8 cellular contexts compared by ENCODE assay signal in the genomic region with DNA sequence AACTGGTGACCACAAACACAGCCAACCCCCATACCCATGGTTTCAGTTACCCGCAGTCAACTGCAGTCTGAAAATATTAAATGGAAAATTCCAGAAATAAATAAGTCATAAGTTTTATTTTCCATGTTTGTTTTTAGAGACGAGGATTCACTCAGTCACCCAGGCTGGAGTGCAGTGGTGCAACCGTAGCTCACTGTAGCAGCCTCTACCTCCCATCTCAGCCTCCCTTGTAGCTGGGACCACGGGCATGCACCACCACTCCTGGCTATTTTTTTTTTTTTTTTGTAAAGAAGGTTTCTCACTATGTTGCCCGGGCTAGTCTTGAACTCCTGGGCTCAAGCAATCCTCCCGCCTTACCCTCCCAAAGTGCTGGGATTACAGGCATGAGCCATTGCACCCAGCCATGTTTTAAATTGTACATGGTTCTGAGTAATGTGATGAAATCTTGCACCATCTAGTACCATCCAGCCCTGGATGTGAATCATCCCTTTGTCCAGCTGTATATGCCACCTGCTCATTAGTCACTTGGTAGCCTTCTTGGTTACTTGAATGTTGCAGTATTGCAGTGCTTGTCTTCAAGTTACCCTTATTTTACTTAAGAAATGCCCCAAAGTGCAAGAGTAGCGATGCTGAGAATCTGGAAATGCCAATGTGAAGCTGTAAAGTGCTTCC. TPM values are rescaled to one million over a fixed set of nuclear protein-coding genes. Genes with fewer than 3 reads are reported as not detected.
DNase-seq lines count a peak whose midpoint lies in the region; ATAC-seq, FAIRE-seq and TF ChIP-seq lines count a peak whose summit lies in the region.
"Had no signal": no experiment of that assay in that cellular context is flagged by ENCODE, and none has a peak within 500 bp of the region (broad histone marks: within the 10 kb centered on the region; RNA-seq: fewer than 3 reads in every experiment).

No MANE protein-coding gene starts in this region.

- H3K4me1 Mint-ChIP-seq in natural killer cell treated with Interleukin-12 subunit alpha and Interleukin-12 subunit beta and Interleukin-15 and Interleukin-18, amount 100 ng/mL, for 72 hours (ENCODE audit: low read depth in 2 of 2) = peaks cover 37 to 41% of the 10 kb centered on the region in 2 donors

- H3K27ac Mint-ChIP-seq in natural killer cell treated with Interleukin-12 subunit alpha and Interleukin-12 subunit beta and Interleukin-15 and Interleukin-18, amount 100 ng/mL, for 72 hours = peak overlapping the region; percentile 31 to 80

- peaks cover 21% of the 10 kb centered on the region for H3K36me3 Mint-ChIP-seq in natural killer cell treated with Interleukin-12 subunit alpha and Interleukin-12 subunit beta and Interleukin-15 and Interleukin-18, amount 100 ng/mL, for 72 hours

- no peak overlapping the region for H3K4me3 ChIP-seq in bronchial epithelial cell (ENCODE audit: low read depth, low read length)

- peak overlapping the region; percentile 16 for H3K4me3 Mint-ChIP-seq in natural killer cell treated with Interleukin-12 subunit alpha and Interleukin-12 subunit beta and Interleukin-15 and Interleukin-18, amount 100 ng/mL, for 72 hours

- H3K9me3 Mint-ChIP-seq in natural killer cell treated with Interleukin-12 subunit alpha and Interleukin-12 subunit beta and Interleukin-15 and Interleukin-18, amount 100 ng/mL, for 72 hours = no peaks in the 10 kb centered on the region

- no peaks in the 10 kb centered on the region for H3K27me3 Mint-ChIP-seq in natural killer cell treated with Interleukin-12 subunit alpha and Interleukin-12 subunit beta and Interleukin-15 and Interleukin-18, amount 100 ng/mL, for 72 hours

- peak; percentile 76 for FAIRE-seq in bronchial epithelial cell (lab: Jason Lieb, UNC)

- H3K36me3 ChIP-seq in bronchial epithelial cell (ENCODE audit: control insufficient read depth, insufficient read depth, low read length) = peaks cover 4% of the 10 kb centered on the region

- DNase-seq in Daoy (ENCODE audit: low read depth) (peak; percentile 48), M059J (ENCODE audit: low read depth) (peak; percentile 76), bronchial epithelial cell (ENCODE audit: low read depth) (peak; percentile 96), mesenteric fat pad (ENCODE audit: low spot score) (no peak), DMS114 treated with DMSO at 0.1 percent for 48 hours (lab: John Stamatoyannopoulos, UW; ENCODE audit: unreplicated experiment) (no peak)
- DNase-seq in natural killer cell treated with Interleukin-12 subunit alpha and Interleukin-12 subunit beta and Interleukin-15 and Interleukin-18, amount 100 ng/mL, for 72 hours (ENCODE audit: low spot score) = no peak
- DNase-seq: NCI-H526 had no signal

- no peak for TF ChIP-seq CTCF in bronchial epithelial cell (IDR thresholded peaks at IDR 0.05; ENCODE audit: insufficient read depth, low read length, severe bottlenecking)

- H3K27me3 ChIP-seq in bronchial epithelial cell (ENCODE audit: control insufficient read depth, insufficient read depth, low read length) = no peaks in the 10 kb centered on the region

- ATAC-seq in natural killer cell treated with Interleukin-12 subunit alpha and Interleukin-12 subunit beta and Interleukin-15 and Interleukin-18, amount 100 ng/mL, for 72 hours = peak; percentile 81 to 87
- ATAC-seq in HG03039 (IDR thresholded peaks at IDR 0.05; ENCODE audit: unreplicated experiment) = no peak

RNA-seq across cellular contexts. Expression of gene CSNK2A1, which starts 14.5 kb away (rescaled TPM):
- total RNA-seq in Daoy (2014; rRNA removed; shearing (Covaris generic)) = 123 and 154 TPM in 2 replicates
- total RNA-seq in M059J (2014; rRNA removed; shearing (Covaris generic)) = 146 and 269 TPM in 2 replicates
- 242 and 268 TPM in 2 replicates for total RNA-seq in bronchial epithelial cell
- 100 to 1,000 TPM; 134 to 163 TPM for total RNA-seq in natural killer cell treated with Interleukin-12 subunit alpha and Interleukin-12 subunit beta and Interleukin-15 and Interleukin-18, amount 100 ng/mL, for 72 hours
- 132 TPM for total RNA-seq in mesenteric fat pad

Comparison
In these comparisons a context has a peak if more than half of its experiments do, and no peak if none do; other contexts are left out.
1. DNase-seq: peak in Daoy (single experiment), M059J (single experiment) and bronchial epithelial cell (single experiment); none in natural killer cell treated with Interleukin-12 subunit alpha and Interleukin-12 subunit beta and Interleukin-15 and Interleukin-18, amount 100 ng/mL, for 72 hours (single experiment), mesenteric fat pad (single experiment) and DMS114 treated with DMSO at 0.1 percent for 48 hours (single experiment).